In genomic region chr2:15159751-15160177, GRCh38 we compare ENCODE assay signal across 8 cellular contexts.
DNase-seq lines count a peak whose midpoint lies in the region; ATAC-seq and TF ChIP-seq lines count a peak whose summit lies in the region.

No MANE protein-coding gene starts in this region.

- H3K79me2 ChIP-seq in Loucy (ENCODE audit: insufficient read depth, low read length) (no peaks in the 10 kb centered on the region), SK-N-SH (ENCODE audit: insufficient read depth) (no peaks in the 10 kb centered on the region)

- H3K27ac ChIP-seq in SK-N-SH (ENCODE audit: low read depth in 2 of 2, low read length in 1 of 2) (no peak overlapping the region), testis (no peak overlapping the region)

- no peak for TF ChIP-seq POLR2A in testis (IDR thresholded peaks at IDR 0.05)

- no peaks in the 10 kb centered on the region for H3K9me3 Mint-ChIP-seq in activated naive CD4-positive, alpha-beta T cell treated with anti-CD3 and anti-CD28 coated beads for 36 hours
- no peaks in the 10 kb centered on the region for H3K9me3 Mint-ChIP-seq in activated T-cell treated with anti-CD3 and anti-CD28 coated beads, Interleukin-2, amount 50 U/mL, for 4 hours

- TF ChIP-seq EP300 in SK-N-SH (IDR thresholded peaks at IDR 0.05; ENCODE audit: borderline replicate concordance in 1 of 2, low read depth in 1 of 2, low read length in 1 of 2), result no peak

- POLR2A ChIA-PET in SK-N-SH (lab: Yijun Ruan, JAX), result no interaction called here

- peak; percentile 41 for DNase-seq in activated naive CD4-positive, alpha-beta T cell treated with anti-CD3 and anti-CD28 coated beads for 36 hours
- DNase-seq in activated naive CD4-positive, alpha-beta T cell treated with Interleukin-2 at 50 U/mL for 16 hours, result no peak
- DNase-seq in SK-N-SH, result peak; percentile 53
- peak; percentile 62 for DNase-seq in foreskin melanocyte
- peak; percentile 31 for DNase-seq in testis
- DNase-seq in activated T-cell treated with anti-CD3 and anti-CD28 coated beads, Interleukin-2, amount 50 U/mL, for 4 hours, result no peak

- H3K4me1 Mint-ChIP-seq in activated naive CD4-positive, alpha-beta T cell treated with anti-CD3 and anti-CD28 coated beads for 36 hours (ENCODE audit: low read depth), result peaks cover 9% of the 10 kb centered on the region
- H3K4me1 Mint-ChIP-seq in activated T-cell treated with anti-CD3 and anti-CD28 coated beads, Interleukin-2, amount 50 U/mL, for 4 hours (ENCODE audit: low read depth), result no peaks in the 10 kb centered on the region

- no peak overlapping the region for H3K4me3 Mint-ChIP-seq in activated naive CD4-positive, alpha-beta T cell treated with anti-CD3 and anti-CD28 coated beads for 36 hours
- H3K4me3 Mint-ChIP-seq in activated T-cell treated with anti-CD3 and anti-CD28 coated beads, Interleukin-2, amount 50 U/mL, for 4 hours, result no peak overlapping the region

- H3K9me2 ChIP-seq in Loucy (replicated peaks; ENCODE audit: low read depth, low read length) (no peaks in the 10 kb centered on the region), SK-N-SH (no peaks in the 10 kb centered on the region)

- H3K36me3 Mint-ChIP-seq in activated naive CD4-positive, alpha-beta T cell treated with anti-CD3 and anti-CD28 coated beads for 36 hours (ENCODE audit: low read depth), result no peaks in the 10 kb centered on the region
- no peaks in the 10 kb centered on the region for H3K36me3 Mint-ChIP-seq in activated T-cell treated with anti-CD3 and anti-CD28 coated beads, Interleukin-2, amount 50 U/mL, for 4 hours (ENCODE audit: insufficient read depth)

- H3K9ac ChIP-seq in Loucy (ENCODE audit: low read depth, low read length, poor library complexity, severe bottlenecking) (no peak overlapping the region), SK-N-SH (no peak overlapping the region)

- H3K4me3 ChIP-seq in Loucy (ENCODE audit: low read length, poor library complexity, severe bottlenecking) (no peak overlapping the region), SK-N-SH (ENCODE audit: low read depth in 2 of 2, low read length in 1 of 2) (no peak overlapping the region), testis (no peak overlapping the region)

- WGBS in SK-N-SH (ENCODE audit: low lambda C conversion rate), result 30% methylated on average over 3 of the region's 3 CpGs
- 69 to 73% methylated on average over 3 of the region's 3 CpGs for WGBS in testis, 2 donors

- no peak overlapping the region for H3K27ac Mint-ChIP-seq in activated naive CD4-positive, alpha-beta T cell treated with anti-CD3 and anti-CD28 coated beads for 36 hours

- no peaks in the 10 kb centered on the region for H4K20me1 ChIP-seq in Loucy (ENCODE audit: insufficient read depth, low read length, poor library complexity, severe bottlenecking)
- no peaks in the 10 kb centered on the region for H4K20me1 ChIP-seq in SK-N-SH (ENCODE audit: insufficient read depth)

- peaks cover 24% of the 10 kb centered on the region for H3K27me3 Mint-ChIP-seq in activated naive CD4-positive, alpha-beta T cell treated with anti-CD3 and anti-CD28 coated beads for 36 hours (ENCODE audit: low read depth)
- H3K27me3 Mint-ChIP-seq in activated T-cell treated with anti-CD3 and anti-CD28 coated beads, Interleukin-2, amount 50 U/mL, for 4 hours (ENCODE audit: low read depth), result no peaks in the 10 kb centered on the region

- TF ChIP-seq CTCF in Loucy (conservative IDR thresholded peaks at IDR 0.05; ENCODE audit: low read length), result peak; percentile 82
- TF ChIP-seq CTCF in SK-N-SH (IDR thresholded peaks at IDR 0.05), result peak; percentile 70
- peak in 2 of 3 experiments; percentile 25 to 35 for TF ChIP-seq CTCF in testis (IDR thresholded peaks at IDR 0.05)

- H3F3A ChIP-seq in Loucy (ENCODE audit: low read depth) (no peaks in the 10 kb centered on the region), SK-N-SH (replicated peaks; ENCODE audit: insufficient read depth) (no peaks in the 10 kb centered on the region)

- TF ChIP-seq RAD21 in SK-N-SH (IDR thresholded peaks at IDR 0.05; ENCODE audit: low read length), result peak; percentile 76

- H2AFZ ChIP-seq in Loucy (ENCODE audit: low read length) (no peak overlapping the region), SK-N-SH (ENCODE audit: low read depth) (no peak overlapping the region)

- intact Hi-C loops in activated naive CD4-positive, alpha-beta T cell treated with anti-CD3 and anti-CD28 coated beads for 36 hours (cut with micrococcal nuclease), result loop anchor here (1.0 to 10.0 kb wide), 3 partner anchors 256 to 525 kb away; partner anchors contain the start of gene LRATD1
- intact Hi-C loops in testis (cut with DNase I; ENCODE audit: low total_unique reads), result no loop called here

- H3K9me3 ChIP-seq in Loucy (ENCODE audit: insufficient read depth, low read depth, low read length) (no peaks in the 10 kb centered on the region), SK-N-SH (no peaks in the 10 kb centered on the region), testis (no peaks in the 10 kb centered on the region)

- H3K4me2 ChIP-seq in Loucy (ENCODE audit: low read depth, low read length, poor library complexity, severe bottlenecking) (no peak overlapping the region), SK-N-SH (no peak overlapping the region)

- no peaks in the 10 kb centered on the region for H3K27me3 ChIP-seq in Loucy (ENCODE audit: insufficient read depth, low read length, poor library complexity, severe bottlenecking)
- H3K27me3 ChIP-seq in SK-N-SH (ENCODE audit: insufficient read depth), result no peaks in the 10 kb centered on the region
- H3K27me3 ChIP-seq in testis, result no peaks in the 10 kb centered on the region

- no peak for ATAC-seq in activated T-cell treated with anti-CD3 and anti-CD28 coated beads, Interleukin-2, amount 50 U/mL, for 4 hours
- ATAC-seq in HG03196 (IDR thresholded peaks at IDR 0.05; ENCODE audit: unreplicated experiment), result no peak

- peaks cover 17% of the 10 kb centered on the region for H3K4me1 ChIP-seq in Loucy (ENCODE audit: insufficient read depth, low read length, poor library complexity, severe bottlenecking)
- no peaks in the 10 kb centered on the region; a peak in 1 of 4 replicates for H3K4me1 ChIP-seq in SK-N-SH (ENCODE audit: control insufficient read depth in 1 of 2, insufficient read depth in 2 of 2, low read depth in 1 of 2, low read length in 1 of 2)
- peaks cover 3% of the 10 kb centered on the region for H3K4me1 ChIP-seq in testis

- CTCF ChIA-PET in activated naive CD4-positive, alpha-beta T cell treated with anti-CD3 and anti-CD28 coated beads for 36 hours (lab: Charles Lee), result interaction anchor here (0.7 to 1.5 kb wide), 5 partner anchors 18 to 325 kb away, joined by 3 to 7 read pairs (median 3); no protein-coding TSS in a partner anchor
- CTCF ChIA-PET in SK-N-SH (lab: Yijun Ruan, JAX), result interaction anchor here (0.6 to 3.5 kb wide), 17 partner anchors 10 to 525 kb away, joined by 3 to 18 read pairs (median 3); no protein-coding TSS in a partner anchor

- H3K36me3 ChIP-seq in Loucy (ENCODE audit: insufficient read depth, low read length) (no peaks in the 10 kb centered on the region), SK-N-SH (replicated peaks in 1 of 2; ENCODE audit: control insufficient read depth in 1 of 2, insufficient read depth in 2 of 2, low read length in 1 of 2) (no peaks in the 10 kb centered on the region), testis (ENCODE audit: low read depth, missing control alignments) (no peaks in the 10 kb centered on the region)

TF ChIP-seq in SK-N-SH, 30 proteins besides CTCF, POLR2A, EP300 and RAD21:
- no peak for TF ChIP-seq TEAD4 (IDR thresholded peaks at IDR 0.05; ENCODE audit: borderline replicate concordance, insufficient read depth)
- no peak for TF ChIP-seq FOXM1 (IDR thresholded peaks at IDR 0.05; ENCODE audit: low read depth)
- TF ChIP-seq SMC3 (IDR thresholded peaks at IDR 0.05; ENCODE audit: low read depth, low read length), result peak; percentile 73

Comparison
In these comparisons a context has a peak if more than half of its experiments do, and no peak if none do; other contexts are left out.
1. DNase-seq: peak in activated naive CD4-positive, alpha-beta T cell treated with anti-CD3 and anti-CD28 coated beads for 36 hours (single experiment), SK-N-SH (single experiment), foreskin melanocyte (single experiment) and testis (single experiment); none in activated naive CD4-positive, alpha-beta T cell treated with Interleukin-2 at 50 U/mL for 16 hours (single experiment) and activated T-cell treated with anti-CD3 and anti-CD28 coated beads, Interleukin-2, amount 50 U/mL, for 4 hours (single experiment).
2. CTCF ChIP-seq: peak in every context shown above with its lines; median percentile 82 in Loucy; 70 in SK-N-SH; 30 in testis.